ENCODE assay signal across 11 cellular contexts in genomic region chr7:38863609-38864291, GRCh38. TPM values are rescaled to one million over a fixed set of nuclear protein-coding genes. Genes with fewer than 3 reads are reported as not detected.
DNase-seq lines count a peak whose midpoint lies in the region; ATAC-seq, FAIRE-seq and TF ChIP-seq lines count a peak whose summit lies in the region.
"Had no signal": no experiment of that assay in that cellular context is flagged by ENCODE, and none has a peak within 500 bp of the region (broad histone marks: within the 10 kb centered on the region; RNA-seq: fewer than 3 reads in every experiment).

No MANE protein-coding gene starts in this region.

- peak; percentile 95 for ATAC-seq in HepG2

- H3K9ac ChIP-seq in HepG2 (ENCODE audit: insufficient read depth, low read depth, low read length) = 0 out of 2 replicates have a peak overlapping the region, but pooled peaks have one; percentile 2

- H3K27ac ChIP-seq in HepG2 (ENCODE audit: extremely low read length, insufficient read depth, low read length) (peak overlapping the region; percentile 55), vagina (no peak overlapping the region), Peyer's patch (no peak overlapping the region)

- H3K27me3 ChIP-seq in HepG2 (ENCODE audit: control insufficient read depth in 1 of 2, insufficient read depth in 2 of 2, low read length in 2 of 2) (no peaks in the 10 kb centered on the region), vagina (no peaks in the 10 kb centered on the region), Peyer's patch (no peaks in the 10 kb centered on the region)

- TF ChIP-seq RAD21 in HepG2 (CRISPR knock-in tag; IDR thresholded peaks at IDR 0.05) = no peak

- POLR2A ChIA-PET in HepG2 (lab: Yijun Ruan, JAX) = no interaction called here

- H2AFZ ChIP-seq in HepG2 (ENCODE audit: low read length) = peak overlapping the region; percentile 17

- DNase-seq in DMS153 (lab: John Stamatoyannopoulos, UW) (peak; percentile 92), NCI-H187 (lab: John Stamatoyannopoulos, UW) (peak; percentile 14 to 51), astrocyte of the hippocampus (ENCODE audit: low read depth, low spot score) (peak; percentile 19), HepG2 (ENCODE audit: low spot score) (peak; percentile 67), GF-D8 (lab: John Stamatoyannopoulos, UW) (no peak), vagina (ENCODE audit: extremely low spot score in 2 of 2) (no peak), amygdala (lab: John Stamatoyannopoulos, UW) (no peak), Peyer's patch (no peak)
- DNase-seq: anterior cingulate cortex, midbrain, NCI-H526 had no signal

- CTCF ChIA-PET in HepG2 (lab: Yijun Ruan, JAX; ENCODE audit: low intra/inter-chr PET ratio, low total read pairs) = no interaction called here

- no TSS peak for BruUV-seq in HepG2 (replicated peaks; lab: Mats Ljungman, UMichigan)

- peak; percentile 54 for FAIRE-seq in HepG2 (lab: Jason Lieb, UNC)

- H3K4me3 ChIP-seq in HepG2 (replicated peaks in 1 of 3; ENCODE audit: insufficient read depth in 1 of 3, low read depth in 2 of 3, low read length in 3 of 3) (peak overlapping the region in 1 of 3 experiments; percentile 29; a peak in 1 of 6 replicates), vagina (no peak overlapping the region), Peyer's patch (no peak overlapping the region)

- H3K9me3 ChIP-seq in HepG2 (ENCODE audit: low read length) (no peaks in the 10 kb centered on the region), vagina (no peaks in the 10 kb centered on the region), Peyer's patch (no peaks in the 10 kb centered on the region)

- TF ChIP-seq EP300 in HepG2 (IDR thresholded peaks at IDR 0.05; ENCODE audit: low read depth in 2 of 2, low read length in 2 of 2) (no peak), HepG2 (CRISPR knock-in tag; IDR thresholded peaks at IDR 0.05; ENCODE audit: borderline replicate concordance) (no peak)

- no peaks in the 10 kb centered on the region for H3K79me2 ChIP-seq in HepG2 (ENCODE audit: insufficient read depth, low read length)

- WGBS in HepG2 (ENCODE audit: low lambda C conversion rate) = 20% methylated on average over 7 of the region's 7 CpGs

- H3K4me1 ChIP-seq in HepG2 (ENCODE audit: insufficient read depth, low read length) = peaks cover 21% of the 10 kb centered on the region
- H3K4me1 ChIP-seq in vagina = no peaks in the 10 kb centered on the region
- H3K4me1 ChIP-seq in Peyer's patch = no peaks in the 10 kb centered on the region

- intact Hi-C loops in HepG2 (cut with micrococcal nuclease; ENCODE audit: unreplicated experiment) (no loop called here), vagina (cut with DNase I) (no loop called here)

- H3K36me3 ChIP-seq in HepG2 (replicated peaks in 1 of 2; ENCODE audit: control insufficient read depth in 1 of 2, insufficient read depth in 2 of 2, low read length in 2 of 2) (peaks cover 3 to 21% of the 10 kb centered on the region in 2 experiments), vagina (peaks cover 0 to 26% of the 10 kb centered on the region in 2 donors), Peyer's patch (peaks cover 0 to 36% (median 0%) of the 10 kb centered on the region in 3 donors)

- TF ChIP-seq POLR2A in HepG2 (IDR thresholded peaks at IDR 0.05; ENCODE audit: insufficient read depth in 1 of 2, low read depth in 2 of 2, low read length in 2 of 2) = no peak
- TF ChIP-seq POLR2A in vagina (IDR thresholded peaks at IDR 0.05) = no peak
- no peak for TF ChIP-seq POLR2A in Peyer's patch (IDR thresholded peaks at IDR 0.05)

- in situ Hi-C loops in HepG2 (cut with HindIII; ENCODE audit: extremely low pct_ligation_motif_present, low pct_unique_long_range_greater_than_20kb) = no loop called here

- no peaks in the 10 kb centered on the region for H4K20me1 ChIP-seq in HepG2 (ENCODE audit: insufficient read depth, low read length)

- TF ChIP-seq CTCF in HepG2 (CRISPR knock-in tag; IDR thresholded peaks at IDR 0.05) = no peak
- TF ChIP-seq CTCF in vagina (IDR thresholded peaks at IDR 0.05) = no peak
- TF ChIP-seq CTCF in Peyer's patch (IDR thresholded peaks at IDR 0.05) = no peak

- peak overlapping the region; percentile 46 for H3K4me2 ChIP-seq in HepG2 (ENCODE audit: low read depth, low read length)

TF ChIP-seq in HepG2, 621 proteins besides CTCF, POLR2A, EP300 and RAD21 (continues in another document):
- TF ChIP-seq ARHGAP35 (CRISPR knock-in tag; IDR thresholded peaks at IDR 0.05; ENCODE audit: borderline replicate concordance) (no peak), SP1 (IDR thresholded peaks at IDR 0.05) (no peak), SP1 (CRISPR knock-in tag; IDR thresholded peaks at IDR 0.05) (no peak), SMAD9 (CRISPR knock-in tag; IDR thresholded peaks at IDR 0.05) (no peak), SOX13 (IDR thresholded peaks at IDR 0.05) (no peak), SOX13 (CRISPR knock-in tag; conservative IDR thresholded peaks at IDR 0.05 in 1 of 2, IDR thresholded peaks at IDR 0.05 in 1 of 2) (peak in 1 of 2 experiments; percentile 69; a peak in 2 of 4 replicates), FOXJ3 (CRISPR knock-in tag; IDR thresholded peaks at IDR 0.05; ENCODE audit: borderline replicate concordance) (no peak), HDAC2 (CRISPR knock-in tag; IDR thresholded peaks at IDR 0.05) (0 out of 2 replicates have a peak, but pooled peaks have one; percentile 24), JUND (CRISPR knock-in tag; IDR thresholded peaks at IDR 0.05) (peak; percentile 57; the same call in 1 of the 2 replicates), ESRRA (CRISPR knock-in tag; IDR thresholded peaks at IDR 0.05; ENCODE audit: low read depth) (no peak), ZSCAN9 (CRISPR knock-in tag; IDR thresholded peaks at IDR 0.05; ENCODE audit: borderline replicate concordance) (no peak), ZNF136 (CRISPR knock-in tag; IDR thresholded peaks at IDR 0.05; ENCODE audit: low read depth) (no peak), CREB1 (IDR thresholded peaks at IDR 0.05) (peak; percentile 47; the same call in 1 of the 2 replicates), CREB1 (CRISPR knock-in tag; IDR thresholded peaks at IDR 0.05) (peak; percentile 60), ZNF570 (CRISPR knock-in tag; IDR thresholded peaks at IDR 0.05; ENCODE audit: borderline replicate concordance) (no peak), TFAP4 (IDR thresholded peaks at IDR 0.05; ENCODE audit: borderline replicate concordance, low read depth) (peak; percentile 37; the same call in 1 of the 2 replicates), HOMEZ (CRISPR knock-in tag; IDR thresholded peaks at IDR 0.05; ENCODE audit: low read depth) (peak; percentile 26), ZNF792 (CRISPR knock-in tag; IDR thresholded peaks at IDR 0.05) (no peak), ELF4 (CRISPR knock-in tag; IDR thresholded peaks at IDR 0.05; ENCODE audit: borderline replicate concordance) (no peak), SALL1 (CRISPR knock-in tag; IDR thresholded peaks at IDR 0.05) (peak; percentile 45; the same call in 1 of the 2 replicates), ZFP82 (CRISPR knock-in tag; IDR thresholded peaks at IDR 0.05; ENCODE audit: borderline replicate concordance) (no peak)

RNA-seq across cellular contexts. Expression of gene VPS41, which starts 45.2 kb away (rescaled TPM):
- total RNA-seq in HepG2 (2016; rRNA removed; fragmentation: Illumina TruSeq; extraction: Trizol) (43.4 and 65.0 TPM in 2 replicates), vagina (46.7 TPM), Peyer's patch (100 to 1,000 TPM in 1 of 4 donors, 10 to 100 TPM in 3; 26.4 to 116 (median 41.3) TPM)
- total RNA-seq in HepG2 (2016; cell fraction: cytosol; rRNA removed; fragmentation: Illumina TruSeq; extraction: Trizol; ENCODE audit: low read depth) = 2.5 and 3.7 TPM in 2 replicates
- 41.0 and 59.0 TPM in 2 replicates for total RNA-seq in HepG2 (2016; cell fraction: insoluble cytoplasmic fraction; rRNA removed; fragmentation: Illumina TruSeq; extraction: Trizol)
- 6.3 and 6.4 TPM in 2 replicates for total RNA-seq in HepG2 (2016; cell fraction: membrane; rRNA removed; fragmentation: Illumina TruSeq; extraction: Trizol)
- 49.7 and 54.1 TPM in 2 replicates for total RNA-seq in HepG2 (2016; cell fraction: nucleus; rRNA removed; fragmentation: Illumina TruSeq; extraction: Trizol)
- 12.1 and 12.3 TPM in 2 replicates for polyA plus RNA-seq in HepG2 (2011; rRNA removed)
- 4.7 and 6.7 TPM in 2 replicates for polyA plus RNA-seq in HepG2 (2011; cell fraction: cytosol; rRNA removed)
- polyA plus RNA-seq in HepG2 (2011; cell fraction: nucleus; rRNA removed) = 26.2 and 26.3 TPM in 2 replicates
- polyA plus RNA-seq in HepG2 (2012) = 17.4 and 23.5 TPM in 2 replicates
- 0.51 and 0.87 TPM in 2 replicates for polyA plus RNA-seq in HepG2 (2016; cell fraction: cytosol; fragmentation: Illumina TruSeq; extraction: Trizol; ENCODE audit: low read depth)
- polyA plus RNA-seq in HepG2 (2016; cell fraction: insoluble cytoplasmic fraction; fragmentation: Illumina TruSeq; extraction: Trizol; ENCODE audit: low read depth) = 24.1 and 25.2 TPM in 2 replicates
- 2.3 and 2.5 TPM in 2 replicates for polyA plus RNA-seq in HepG2 (2016; cell fraction: membrane; fragmentation: Illumina TruSeq; extraction: Trizol; ENCODE audit: low read depth)
- polyA plus RNA-seq in HepG2 (2016; cell fraction: nucleus; fragmentation: Illumina TruSeq; extraction: Trizol; ENCODE audit: insufficient read depth, low read depth) = 31.5 and 34.5 TPM in 2 replicates
- 10.6 and 14.4 TPM in 2 replicates for polyA minus RNA-seq in HepG2 (2011; rRNA and poly(A)+ RNA removed; ENCODE audit: low replicate concordance)
- polyA minus RNA-seq in HepG2 (2011; cell fraction: cytosol; rRNA and poly(A)+ RNA removed) = 8.8 and 9.3 TPM in 2 replicates
- 77.6 and 88.6 TPM in 2 replicates for polyA minus RNA-seq in HepG2 (2011; cell fraction: nucleus; rRNA and poly(A)+ RNA removed)

Comparison
In these comparisons a context has a peak if more than half of its experiments do, and no peak if none do; other contexts are left out.
1. DNase-seq: peak in DMS153 (single experiment), NCI-H187 (2 of 2), astrocyte of the hippocampus (single experiment) and HepG2 (single experiment); none in GF-D8 (single experiment), vagina (0 of 2), amygdala (0 of 56) and Peyer's patch (0 of 3).